Comparison of ENCODE assay signal across 8 cellular contexts in the genomic region with DNA sequence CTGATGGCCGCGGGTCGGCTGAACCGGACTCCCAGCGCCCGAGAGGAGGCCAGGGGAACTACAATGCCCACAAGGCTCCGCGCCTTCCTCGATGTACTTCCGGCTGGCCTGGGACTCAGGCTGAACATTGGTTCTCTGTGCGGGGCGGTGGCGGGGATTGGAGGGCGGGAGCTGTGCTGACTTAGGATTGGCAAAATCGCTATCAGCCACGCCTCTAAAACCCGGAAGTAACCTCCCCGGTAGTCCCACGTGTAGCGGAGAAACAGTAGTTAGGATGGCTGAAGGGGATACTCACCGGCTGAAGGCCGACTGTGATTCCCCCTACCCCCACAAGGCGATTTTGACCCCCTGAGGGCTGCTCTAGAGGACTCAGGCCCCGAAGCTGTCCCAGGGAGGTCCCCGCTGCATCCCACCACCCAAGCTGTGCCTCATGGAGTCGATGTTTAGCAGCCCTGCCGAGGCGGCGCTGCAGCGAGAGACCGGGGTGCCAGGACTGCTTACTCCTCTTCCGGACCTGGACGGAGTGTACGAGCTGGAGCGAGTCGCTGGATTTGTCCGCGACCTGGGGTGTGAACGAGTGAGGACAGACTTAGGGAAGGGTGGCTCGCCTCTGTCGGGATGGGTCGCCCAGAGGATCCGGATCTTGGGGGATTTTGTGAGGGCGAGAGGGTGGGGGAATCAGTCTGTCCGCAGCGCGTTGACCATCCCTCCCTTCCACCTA. TPM values are rescaled to one million over a fixed set of nuclear protein-coding genes. Genes with fewer than 3 reads are reported as not detected.
A peak's percentile ranks its signal among the peaks of the same experiment; 100 is the strongest.
DNase-seq lines count a peak whose midpoint lies in the region; ATAC-seq and TF ChIP-seq lines count a peak whose summit lies in the region.

A gene with protein sequence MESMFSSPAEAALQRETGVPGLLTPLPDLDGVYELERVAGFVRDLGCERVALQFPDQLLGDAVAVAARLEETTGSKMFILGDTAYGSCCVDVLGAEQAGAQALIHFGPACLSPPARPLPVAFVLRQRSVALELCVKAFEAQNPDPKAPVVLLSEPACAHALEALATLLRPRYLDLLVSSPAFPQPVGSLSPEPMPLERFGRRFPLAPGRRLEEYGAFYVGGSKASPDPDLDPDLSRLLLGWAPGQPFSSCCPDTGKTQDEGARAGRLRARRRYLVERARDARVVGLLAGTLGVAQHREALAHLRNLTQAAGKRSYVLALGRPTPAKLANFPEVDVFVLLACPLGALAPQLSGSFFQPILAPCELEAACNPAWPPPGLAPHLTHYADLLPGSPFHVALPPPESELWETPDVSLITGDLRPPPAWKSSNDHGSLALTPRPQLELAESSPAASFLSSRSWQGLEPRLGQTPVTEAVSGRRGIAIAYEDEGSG (plus strand): TSS at position 265 of the 721 bp plus-strand sequence. CDS start 166 bp downstream, at position 431.

- H3K79me2 ChIP-seq in DOHH2 (ENCODE audit: control insufficient read depth, low read length) (peaks cover 23% of the 10 kb centered on the region), GM23248 (ENCODE audit: insufficient read depth) (peaks cover 16% of the 10 kb centered on the region)

- intact Hi-C loops in natural killer cell (cut with micrococcal nuclease), result loop anchor here (1.0 kb wide), 1 partner anchor 24 kb away; a partner anchor contains a TSS

- H3K4me3 Mint-ChIP-seq in activated T-helper 17 cell treated with anti-CD3 and anti-CD28 coated beads, Interleukin-2, amount 50 U/mL, for 72 hours, result peak within 1 kb of the TSS; percentile 92
- peak within 1 kb of the TSS; percentile 95 for H3K4me3 Mint-ChIP-seq in natural killer cell

- H3F3A ChIP-seq in DOHH2 (ENCODE audit: control insufficient read depth, insufficient read depth) (peaks cover 12% of the 10 kb centered on the region; the same call in 1 of the 2 replicates), GM23248 (ENCODE audit: insufficient read depth) (peaks cover 15% of the 10 kb centered on the region)

- ATAC-seq in activated T-helper 17 cell treated with anti-CD3 and anti-CD28 coated beads, Interleukin-2, amount 50 U/mL, for 72 hours (replicated peaks), result peak; percentile 94
- peak; percentile 88 to 95 (median 90) for ATAC-seq in natural killer cell

- H2AFZ ChIP-seq in GM23248, result peak within 1 kb of the TSS; percentile 85

- H3K27me3 ChIP-seq in DOHH2 (ENCODE audit: control insufficient read depth, low read length) (no peaks in the 10 kb centered on the region), GM23248 (replicated peaks; ENCODE audit: insufficient read depth) (no peaks in the 10 kb centered on the region)

- peak; percentile 99 for DNase-seq in GM23248
- peak; percentile 94 for DNase-seq in LNCaP clone FGC (ENCODE audit: low read depth)
- DNase-seq in RWPE1 (ENCODE audit: low spot score), result peak; percentile 98
- peak; percentile 96 for DNase-seq in fibroblast of mammary gland (ENCODE audit: low read depth)
- peak; percentile 84 for DNase-seq in natural killer cell
- peak; percentile 98 for DNase-seq in stimulated activated naive CD4-positive, alpha-beta T cell treated with Interleukin-2 at 50 U/mL for 16 hours (lab: John Stamatoyannopoulos, UW)

- POLR2A ChIA-PET in RWPE1 (lab: Yijun Ruan, JAX; ENCODE audit: low non-redundant PET), result no interaction called here

- no peaks in the 10 kb centered on the region for H3K9me3 Mint-ChIP-seq in activated T-helper 17 cell treated with anti-CD3 and anti-CD28 coated beads, Interleukin-2, amount 50 U/mL, for 72 hours
- no peaks in the 10 kb centered on the region for H3K9me3 Mint-ChIP-seq in natural killer cell

- H3K9me2 ChIP-seq in DOHH2 (replicated peaks; ENCODE audit: control insufficient read depth, low read length) (no peaks in the 10 kb centered on the region), GM23248 (ENCODE audit: insufficient read depth) (no peaks in the 10 kb centered on the region)

- H3K9ac ChIP-seq in GM23248, result peak within 1 kb of the TSS; percentile 82

- H3K27ac Mint-ChIP-seq in activated T-helper 17 cell treated with anti-CD3 and anti-CD28 coated beads, Interleukin-2, amount 50 U/mL, for 72 hours, result peak within 1 kb of the TSS; percentile 86
- H3K27ac Mint-ChIP-seq in natural killer cell, result peak within 1 kb of the TSS; percentile 75 to 82

- H4K20me1 ChIP-seq in DOHH2 (ENCODE audit: control insufficient read depth, insufficient read depth, low read depth, low read length), result no peaks in the 10 kb centered on the region
- H4K20me1 ChIP-seq in GM23248 (ENCODE audit: insufficient read depth), result no peaks in the 10 kb centered on the region

- H3K4me1 ChIP-seq in DOHH2 (ENCODE audit: control insufficient read depth, low read length) (peaks cover 25% of the 10 kb centered on the region), GM23248 (ENCODE audit: insufficient read depth) (peaks cover 7% of the 10 kb centered on the region; the same call in 1 of the 2 replicates)

- H3K4me3 ChIP-seq in DOHH2 (ENCODE audit: low read length) (peak within 1 kb of the TSS; percentile 95), GM23248 (peak within 1 kb of the TSS; percentile 97), LNCaP clone FGC (ENCODE audit: low read depth, low read length) (peak within 1 kb of the TSS; percentile 99), fibroblast of mammary gland (ENCODE audit: control insufficient read depth, low read depth, low read length) (peak within 1 kb of the TSS; percentile 93)

- H3K4me1 Mint-ChIP-seq in activated T-helper 17 cell treated with anti-CD3 and anti-CD28 coated beads, Interleukin-2, amount 50 U/mL, for 72 hours, result peaks cover 13% of the 10 kb centered on the region
- H3K4me1 Mint-ChIP-seq in natural killer cell, result peaks cover 36 to 37% of the 10 kb centered on the region in 2 donors

- peak; percentile 42 for TF ChIP-seq CTCF in DOHH2 (IDR thresholded peaks at IDR 0.05; ENCODE audit: low read depth, low read length, poor library complexity, severe bottlenecking)
- TF ChIP-seq CTCF in LNCaP clone FGC (IDR thresholded peaks at IDR 0.05; ENCODE audit: control insufficient read depth, extremely low read depth, insufficient read depth), result no peak
- TF ChIP-seq CTCF in RWPE1 (conservative IDR thresholded peaks at IDR 0.05; ENCODE audit: low read depth), result no peak
- TF ChIP-seq CTCF in fibroblast of mammary gland (conservative IDR thresholded peaks at IDR 0.05; ENCODE audit: control insufficient read depth, insufficient read depth, low read depth, low read length), result no peak
- no peak for TF ChIP-seq CTCF in natural killer cell (IDR thresholded peaks at IDR 0.05)

- no peaks in the 10 kb centered on the region for H3K27me3 Mint-ChIP-seq in activated T-helper 17 cell treated with anti-CD3 and anti-CD28 coated beads, Interleukin-2, amount 50 U/mL, for 72 hours
- H3K27me3 Mint-ChIP-seq in natural killer cell (ENCODE audit: low read depth in 2 of 2), result no peaks in the 10 kb centered on the region

- peaks cover 36% of the 10 kb centered on the region for H3K36me3 ChIP-seq in DOHH2 (ENCODE audit: control insufficient read depth, low read length)
- no peaks in the 10 kb centered on the region for H3K36me3 ChIP-seq in GM23248 (ENCODE audit: low read depth)

- in situ Hi-C loops in GM23248 (cut with MboI), result no loop called here

- H3K4me2 ChIP-seq in DOHH2 (ENCODE audit: low read length) (peak within 1 kb of the TSS; percentile 89), GM23248 (ENCODE audit: unreplicated experiment) (peak within 1 kb of the TSS; percentile 78)

- no peaks in the 10 kb centered on the region for H3K9me3 ChIP-seq in DOHH2 (ENCODE audit: control insufficient read depth, insufficient read depth, low read length)
- H3K9me3 ChIP-seq in GM23248 (ENCODE audit: low read depth), result no peaks in the 10 kb centered on the region

- CTCF ChIA-PET in RWPE1 (lab: Yijun Ruan, JAX), result interaction anchor here (0.6 to 1.1 kb wide), 4 partner anchors 10 to 34 kb away, joined by 3 read pairs; no protein-coding TSS in a partner anchor

- peaks cover 35% of the 10 kb centered on the region for H3K36me3 Mint-ChIP-seq in activated T-helper 17 cell treated with anti-CD3 and anti-CD28 coated beads, Interleukin-2, amount 50 U/mL, for 72 hours (ENCODE audit: low read depth)
- no peaks in the 10 kb centered on the region for H3K36me3 Mint-ChIP-seq in natural killer cell

- H3K27ac ChIP-seq in DOHH2 (ENCODE audit: low read depth, low read length) (no peak within 1 kb of the TSS), GM23248 (0 out of 2 replicates have a peak within 1 kb of the TSS, but pooled peaks have one; percentile 19), RWPE1 (peak within 1 kb of the TSS; percentile 54)

- WGBS in GM23248 (ENCODE audit: low coverage in 1 of 2, low lambda C conversion rate in 2 of 2, missing lambda C conversion rate in 2 of 2), 2 experiments, result 2 to 3% methylated on average over 43 to 46 of the region's 47 CpGs

RNA-seq across cellular contexts. Expression of the gene that starts here (rescaled TPM):
- total RNA-seq in GM23248 (2014; rRNA removed; shearing (Covaris generic)), result 42.9 and 51.1 TPM in 2 replicates
- 16.7 and 21.0 TPM in 2 replicates for polyA plus RNA-seq in GM23248 (2016; fragmentation: Nextera tagmentation; extraction: Ambion mirVana)
- 10 to 100 TPM; 24.7 to 59.4 TPM for total RNA-seq in activated T-helper 17 cell treated with anti-CD3 and anti-CD28 coated beads, Interleukin-2, amount 50 U/mL, for 72 hours
- 10 to 100 TPM; 18.2 to 27.3 (median 18.8) TPM for total RNA-seq in natural killer cell
